In the genomic region with DNA sequence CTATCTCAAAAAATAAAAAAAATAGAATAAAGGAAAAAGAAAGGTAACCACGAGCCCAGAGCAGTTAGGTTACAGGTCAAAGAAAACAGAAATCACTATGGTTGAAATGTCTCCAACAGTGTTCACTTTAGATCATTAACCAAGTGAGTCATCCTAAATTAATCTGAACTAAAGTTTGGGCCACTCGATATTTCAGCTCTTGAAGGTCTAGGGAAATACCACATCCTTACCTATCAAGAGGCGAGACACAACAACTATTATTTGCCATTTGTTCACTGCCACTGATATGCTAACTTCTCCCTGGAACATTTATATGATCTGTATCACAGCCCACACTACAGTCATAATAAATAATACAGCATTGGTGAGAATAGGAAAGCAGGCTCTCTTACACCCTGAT, we compare ENCODE assay signal across 2 cellular contexts.
TF ChIP-seq lines count a peak whose summit lies in the region.

No MANE protein-coding gene starts in this region.

TF ChIP-seq in IMR-90, 13 proteins besides CTCF, POLR2A, EP300 and RAD21:
- TF ChIP-seq SMC3 (IDR thresholded peaks at IDR 0.05; ENCODE audit: low read depth, low read length): no peak

TF ChIP-seq in H1, 55 proteins besides CTCF, POLR2A, EP300 and RAD21:
- no peak for TF ChIP-seq SRF (IDR thresholded peaks at IDR 0.05; ENCODE audit: low read depth, low read length)
- no peak for TF ChIP-seq SIRT6 (IDR thresholded peaks at IDR 0.05; ENCODE audit: low read length)
- no peak for TF ChIP-seq CHD2 (IDR thresholded peaks at IDR 0.05; ENCODE audit: low read length)
- no peak for TF ChIP-seq CBX5 (IDR thresholded peaks at IDR 0.05; ENCODE audit: low read depth, low read length)
- no peak for TF ChIP-seq SIX5 (IDR thresholded peaks at IDR 0.05; ENCODE audit: low read depth, low read length)
- TF ChIP-seq RBBP5 (IDR thresholded peaks at IDR 0.05; ENCODE audit: borderline replicate concordance, low read depth, low read length): no peak
- no peak for TF ChIP-seq SIN3A (conservative IDR thresholded peaks at IDR 0.05 in 1 of 2, IDR thresholded peaks at IDR 0.05 in 1 of 2; ENCODE audit: low read depth in 1 of 2, low read length in 2 of 2)
